Comparison of ENCODE assay signal across 1 cellular context in genomic region chr14:68384881-68385280, GRCh38.
TF ChIP-seq lines count a peak whose summit lies in the region.

No MANE protein-coding gene starts in this region.

TF ChIP-seq in SK-N-SH treated with all-trans-retinoic acid at 6 μM for 48 hours, 23 proteins besides CTCF, POLR2A, EP300 and RAD21 (continued from another document):
- TF ChIP-seq PATZ1 (CRISPR knock-in tag; IDR thresholded peaks at IDR 0.05; ENCODE audit: borderline replicate concordance) (no peak), RARB (CRISPR knock-in tag; IDR thresholded peaks at IDR 0.05) (no peak), ARNTL (CRISPR knock-in tag; IDR thresholded peaks at IDR 0.05; ENCODE audit: borderline replicate concordance, low read depth) (no peak)
TF ChIP-seq in SK-N-SH treated with all-trans-retinoic acid at 6 μM for 48 hours: peak in this region for 0.
